ENCODE assay signal across 32 cellular contexts in the genomic region with DNA sequence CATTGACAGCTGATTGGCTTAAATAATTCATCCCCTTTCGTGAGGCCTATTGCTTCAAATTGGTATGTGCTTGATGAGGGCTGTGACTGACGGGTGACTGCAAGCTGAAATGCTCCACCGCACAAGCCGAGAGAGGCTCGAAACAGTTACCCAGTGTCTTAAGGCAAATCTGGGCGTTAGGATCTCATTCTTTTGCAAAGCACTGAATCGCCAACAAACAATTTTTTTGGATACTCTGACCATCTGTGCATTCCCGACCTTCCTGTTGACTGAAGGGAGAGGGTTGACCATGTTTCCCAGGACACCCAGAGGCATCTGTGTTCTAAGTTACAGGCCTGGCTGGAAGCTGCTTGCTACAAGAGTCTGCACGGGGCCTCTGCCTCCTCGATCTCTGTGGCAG. TPM values are rescaled to one million over a fixed set of nuclear protein-coding genes. Genes with fewer than 3 reads are reported as not detected.
"Had no signal": no experiment of that assay in that cellular context is flagged by ENCODE, and none has a peak within 500 bp of the region (broad histone marks: within the 10 kb centered on the region; RNA-seq: fewer than 3 reads in every experiment).

No MANE protein-coding gene starts in this region.

- H3K36me3 Mint-ChIP-seq: activated naive CD8-positive, alpha-beta T cell; memory B cell; T-cell had no signal

- H3K27me3 ChIP-seq: adrenal gland, ascending aorta, colonic mucosa, dorsolateral prefrontal cortex, right atrium auricular region, upper lobe of left lung had no signal

- H3K4me1 Mint-ChIP-seq: memory B cell had no signal

- ATAC-seq: activated T-cell treated with anti-CD3 and anti-CD28 coated beads, Interleukin-2, amount 50 U/mL, for 4 hours; effector memory CD8-positive, alpha-beta T cell; gastrocnemius medialis; heart left ventricle; left cardiac atrium; T-cell had no signal

- DNase-seq: activated CD4-positive, alpha-beta T cell treated with anti-CD3 and anti-CD28 coated beads for 1 hour; activated CD4-positive, alpha-beta T cell treated with anti-CD3 and anti-CD28 coated beads, Interleukin-2, amount 50 U/mL, for 1 hour; activated CD8-positive, alpha-beta memory T cell treated with anti-CD3 and anti-CD28 coated beads for 24 hours; activated CD8-positive, alpha-beta memory T cell treated with anti-CD3 and anti-CD28 coated beads, Interleukin-2, amount 50 U/mL, for 48 hours; activated naive CD4-positive, alpha-beta T cell; activated T-cell treated with anti-CD3 and anti-CD28 coated beads, Interleukin-2, amount 50 U/mL, for 4 hours; adrenal gland; central memory CD4-positive, alpha-beta T cell; colonic mucosa; effector memory CD8-positive, alpha-beta T cell; gastrocnemius medialis; heart left ventricle; islet precursor cell; left cardiac atrium; nephron progenitor cell; stimulated activated CD4-positive, alpha-beta T cell treated with anti-CD3 and anti-CD28 coated beads, Interleukin-4, amount 100 ng/mL, for 24 hours; stimulated activated naive CD4-positive, alpha-beta T cell treated with Interleukin-2 at 50 U/mL for 16 hours; T-cell; T-helper 9 cell; upper lobe of left lung had no signal

- H3K4me3 Mint-ChIP-seq: activated naive CD8-positive, alpha-beta T cell; activated T-cell treated with anti-CD3 and anti-CD28 coated beads, Interleukin-2, amount 50 U/mL, for 4 hours; effector memory CD8-positive, alpha-beta T cell; memory B cell; nephron progenitor cell; T-cell had no signal

- H3K4me3 ChIP-seq: adrenal gland, ascending aorta, colonic mucosa, dorsolateral prefrontal cortex, esophagus muscularis mucosa, gastrocnemius medialis, heart left ventricle, prostate gland, right atrium auricular region, thoracic aorta, upper lobe of left lung had no signal

- H3K4me1 ChIP-seq: adrenal gland, ascending aorta, colonic mucosa, gastrocnemius medialis, heart left ventricle, prostate gland, right atrium auricular region, upper lobe of left lung had no signal

- H3K27ac Mint-ChIP-seq: activated naive CD8-positive, alpha-beta T cell; activated T-helper 2 cell treated with anti-CD3 and anti-CD28 coated beads, Interferon-gamma antibody, Interleukin-2, Interleukin-4, amounts not matched to agents 10 μg/mL and 5 μg/mL and 100 μg/mL, durations not matched to agents 14 hours and 24 hours and 36 hours; effector memory CD8-positive, alpha-beta T cell; memory B cell; nephron progenitor cell; T-cell had no signal

- H3K36me3 ChIP-seq: adrenal gland, ascending aorta, colonic mucosa, esophagus muscularis mucosa, gastrocnemius medialis, heart left ventricle, prostate gland, right atrium auricular region, thoracic aorta, upper lobe of left lung had no signal

- H3K9me3 ChIP-seq: adrenal gland, ascending aorta, colonic mucosa, esophagus muscularis mucosa, gastrocnemius medialis, heart left ventricle, prostate gland, right atrium auricular region, thoracic aorta, upper lobe of left lung had no signal

- H3K9me3 Mint-ChIP-seq: activated T-cell treated with anti-CD3 and anti-CD28 coated beads, Interleukin-2, amount 50 U/mL, for 4 hours; activated T-helper 2 cell treated with anti-CD3 and anti-CD28 coated beads, Interferon-gamma antibody, Interleukin-2, Interleukin-4, amounts not matched to agents 10 μg/mL and 5 μg/mL and 100 μg/mL, durations not matched to agents 14 hours and 24 hours and 36 hours; effector memory CD8-positive, alpha-beta T cell; memory B cell; nephron progenitor cell; T-cell had no signal

- H3K27ac ChIP-seq: adrenal gland, ascending aorta, colonic mucosa, esophagus muscularis mucosa, gastrocnemius medialis, heart left ventricle, prostate gland, right atrium auricular region, thoracic aorta, upper lobe of left lung had no signal

RNA-seq across cellular contexts. Expression of a gene that starts 32.2 kb away (rescaled TPM):
- total RNA-seq: activated T-cell treated with anti-CD3 and anti-CD28 coated beads, Interleukin-2, amount 50 U/mL, for 4 hours; activated T-helper 2 cell treated with anti-CD3 and anti-CD28 coated beads, Interferon-gamma antibody, Interleukin-2, Interleukin-4, amounts not matched to agents 10 μg/mL and 5 μg/mL and 100 μg/mL, durations not matched to agents 14 hours and 24 hours and 36 hours; ascending aorta; colonic mucosa; esophagus muscularis mucosa; gastrocnemius medialis; heart left ventricle; left cardiac atrium; lower leg skin; mononuclear cell; osteoblast; prostate gland; right atrium auricular region; T-cell; thoracic aorta; upper lobe of left lung had no signal
